ENCODE assay signal across 19 cellular contexts in the genomic region with DNA sequence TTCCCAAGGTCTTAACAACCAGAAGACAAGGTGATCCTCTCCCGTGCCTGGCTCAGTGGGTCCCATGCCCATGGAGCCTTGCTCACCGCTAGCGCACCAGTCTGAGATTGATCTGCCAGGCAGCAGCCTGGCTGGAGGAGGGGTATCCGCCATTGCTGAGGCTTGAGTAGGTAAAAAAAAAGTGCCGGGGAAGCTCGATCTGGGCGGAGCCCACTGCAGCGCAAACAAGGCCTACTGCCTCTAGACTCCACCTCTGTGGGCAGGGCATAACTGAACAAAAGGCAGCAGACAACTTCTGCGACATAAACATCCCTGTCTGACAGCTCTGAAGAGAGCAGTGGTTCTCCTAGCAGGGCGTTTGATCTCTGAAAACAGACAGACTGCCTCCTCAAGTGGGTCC.
"Had no signal": no experiment of that assay in that cellular context is flagged by ENCODE, and none has a peak within 500 bp of the region (broad histone marks: within the 10 kb centered on the region; RNA-seq: fewer than 3 reads in every experiment).

No MANE protein-coding gene starts in this region.

- H3K36me3 ChIP-seq: gastrocnemius medialis, heart right ventricle, left lung, spleen, transverse colon had no signal

- H3K9me3 Mint-ChIP-seq: activated CD4-positive, alpha-beta T cell treated with anti-CD3 and anti-CD28 coated beads, Interleukin-2, amount 10 ng/mL, durations not matched to agents 24 days and 14 days had no signal

- H3K27me3 ChIP-seq: gastrocnemius medialis, left lung, transverse colon had no signal

- DNase-seq: activated B cell treated with CpG ODN at 0.5 μM for 24 hours; activated CD4-positive, alpha-beta T cell treated with anti-CD3 and anti-CD28 coated beads, Interleukin-2, amount 10 ng/mL, durations not matched to agents 24 days and 14 days; activated naive CD4-positive, alpha-beta T cell treated with Interleukin-2 at 50 U/mL for 16 hours; caudate nucleus; effector CD8-positive, alpha-beta T cell; gastrocnemius medialis; heart right ventricle; left lung; natural killer cell; psoas muscle; spleen; stimulated activated CD4-positive, alpha-beta T cell treated with anti-CD3 and anti-CD28 coated beads, Interleukin-1b, Interleukin-23, amount 100 ng/mL, for 48 hours; stimulated activated naive CD4-positive, alpha-beta T cell; substantia nigra; transverse colon had no signal

- H3K27ac ChIP-seq: coronary artery, epithelial cell of prostate, gastrocnemius medialis, heart right ventricle, left lung, psoas muscle, spleen, transverse colon had no signal

- H3K36me3 Mint-ChIP-seq: memory B cell, natural killer cell had no signal

- H3K27ac Mint-ChIP-seq: activated B cell treated with CpG ODN at 0.5 μM for 24 hours; activated CD4-positive, alpha-beta T cell treated with anti-CD3 and anti-CD28 coated beads, Interleukin-2, amount 10 ng/mL, durations not matched to agents 24 days and 14 days; memory B cell; natural killer cell had no signal

- ATAC-seq: gastrocnemius medialis, heart right ventricle, left lung, natural killer cell, psoas muscle, sciatic nerve had no signal

- H3K4me1 ChIP-seq: gastrocnemius medialis, heart right ventricle, left lung, psoas muscle, spleen, transverse colon had no signal

- H3K4me3 ChIP-seq: coronary artery, gastrocnemius medialis, heart right ventricle, left lung, psoas muscle, spleen, transverse colon had no signal

- H3K9me3 ChIP-seq: gastrocnemius medialis, left lung, psoas muscle, transverse colon had no signal

- H3K4me1 Mint-ChIP-seq: activated B cell treated with CpG ODN at 0.5 μM for 24 hours; activated CD4-positive, alpha-beta T cell treated with anti-CD3 and anti-CD28 coated beads, Interleukin-2, amount 10 ng/mL, durations not matched to agents 24 days and 14 days; memory B cell; natural killer cell had no signal

- H3K27me3 Mint-ChIP-seq: activated CD4-positive, alpha-beta T cell treated with anti-CD3 and anti-CD28 coated beads, Interleukin-2, amount 10 ng/mL, durations not matched to agents 24 days and 14 days had no signal

- H3K4me3 Mint-ChIP-seq: activated B cell treated with CpG ODN at 0.5 μM for 24 hours; activated CD4-positive, alpha-beta T cell treated with anti-CD3 and anti-CD28 coated beads, Interleukin-2, amount 10 ng/mL, durations not matched to agents 24 days and 14 days; memory B cell; natural killer cell had no signal
